In the genomic region with DNA sequence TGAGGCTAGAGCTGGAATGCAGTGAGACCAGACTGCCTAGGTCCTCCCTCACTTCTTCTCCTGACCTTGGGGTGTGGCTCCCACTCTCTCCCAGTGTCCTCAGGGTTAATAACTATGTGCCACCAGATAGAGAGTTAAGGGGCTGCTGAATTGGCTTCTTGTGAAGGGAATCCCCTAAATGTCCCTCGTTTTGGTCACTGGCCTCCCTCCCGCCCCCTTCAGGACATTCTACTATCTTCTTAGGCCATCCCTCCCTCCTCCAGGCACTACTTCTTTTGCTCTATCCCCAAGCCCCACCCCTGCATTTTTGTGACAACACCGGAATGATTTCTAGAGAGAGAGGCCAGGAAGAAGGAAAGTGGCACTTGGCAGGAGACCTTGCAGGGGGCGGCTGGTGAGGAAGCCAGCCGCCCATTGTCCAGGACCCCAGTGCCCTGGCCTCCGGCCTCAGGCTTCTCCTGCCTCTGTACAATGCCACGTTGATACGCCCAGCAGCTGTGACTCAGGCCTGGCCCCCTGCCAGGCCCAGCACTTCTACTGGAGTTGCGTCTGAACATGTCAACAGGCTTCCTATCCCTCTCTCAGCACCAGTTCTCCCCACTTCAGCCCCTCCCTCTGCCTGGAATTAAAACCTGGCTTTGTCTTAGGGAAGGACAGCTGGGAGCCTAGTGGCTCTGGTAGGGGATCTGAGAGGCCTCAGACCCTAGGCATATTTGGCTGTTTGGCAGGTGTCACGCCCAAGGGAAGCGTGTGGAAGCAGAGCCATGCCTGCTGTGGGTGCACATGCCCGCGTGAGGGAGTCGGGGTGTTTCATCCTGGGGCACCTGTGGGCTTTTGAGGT, we compare ENCODE assay signal across 8 cellular contexts. TPM values are rescaled to one million over a fixed set of nuclear protein-coding genes. Genes with fewer than 3 reads are reported as not detected.
A peak's percentile ranks its signal among the peaks of the same experiment; 100 is the strongest.
DNase-seq lines count a peak whose midpoint lies in the region; ATAC-seq, FAIRE-seq and TF ChIP-seq lines count a peak whose summit lies in the region.

No MANE protein-coding gene starts in this region.

- 0 out of 2 replicates have a peak, but pooled peaks cover 2% of the 10 kb centered on the region for H3K27me3 ChIP-seq in DOHH2 (ENCODE audit: control insufficient read depth, low read length)
- no peaks in the 10 kb centered on the region for H3K27me3 ChIP-seq in SJSA1 (replicated peaks)
- H3K27me3 ChIP-seq in pancreas: no peaks in the 10 kb centered on the region

- peak overlapping the region; percentile 43 for H3K4me2 ChIP-seq in DOHH2 (ENCODE audit: low read length)

- H3K27ac ChIP-seq in DOHH2 (ENCODE audit: low read depth, low read length) (no peak overlapping the region), SJSA1 (peak overlapping the region; percentile 96), pancreas (peak overlapping the region; percentile 83 to 97 (median 91))

- peak overlapping the region; percentile 67 for H3K4me3 Mint-ChIP-seq in activated naive CD8-positive, alpha-beta T cell

- no peaks in the 10 kb centered on the region for H3K9me3 ChIP-seq in DOHH2 (ENCODE audit: control insufficient read depth, insufficient read depth, low read length)
- H3K9me3 ChIP-seq in SJSA1 (replicated peaks): no peaks in the 10 kb centered on the region
- no peaks in the 10 kb centered on the region for H3K9me3 ChIP-seq in pancreas

- intact Hi-C loops in head of caudate nucleus (cut with DNase I): no loop called here
- intact Hi-C loops in pancreas (cut with DNase I): no loop called here

- no peak for FAIRE-seq in pancreas (lab: Jason Lieb, UNC)

- DNase-seq in NCI-H1048 (lab: John Stamatoyannopoulos, UW) (peak; percentile 60), SJSA1 (ENCODE audit: low read depth in 1 of 2, low spot score in 2 of 2) (peak; percentile 96 to 97), head of caudate nucleus (peak; percentile 77 to 97 (median 93)), pancreas (peak; percentile 91 to 98 (median 94)), 8988T (no peak)

- WGBS in pancreas, 2 donors: 12% methylated on average over 14 of the region's 14 CpGs

- no peaks in the 10 kb centered on the region for H3K27me3 Mint-ChIP-seq in activated naive CD8-positive, alpha-beta T cell

- H3K9me2 ChIP-seq in DOHH2 (replicated peaks; ENCODE audit: control insufficient read depth, low read length): no peaks in the 10 kb centered on the region

- no peaks in the 10 kb centered on the region for H3K9me3 Mint-ChIP-seq in activated naive CD8-positive, alpha-beta T cell (ENCODE audit: low read depth)

- H3K36me3 Mint-ChIP-seq in activated naive CD8-positive, alpha-beta T cell: peaks cover 2% of the 10 kb centered on the region

- no peaks in the 10 kb centered on the region for H3K79me2 ChIP-seq in DOHH2 (ENCODE audit: control insufficient read depth, low read length)

- peaks cover 63% of the 10 kb centered on the region for H3K4me1 Mint-ChIP-seq in activated naive CD8-positive, alpha-beta T cell (ENCODE audit: low read depth)

- peaks cover 35% of the 10 kb centered on the region for H3K4me1 ChIP-seq in DOHH2 (ENCODE audit: control insufficient read depth, low read length)
- H3K4me1 ChIP-seq in SJSA1 (replicated peaks): peaks cover 100% of the 10 kb centered on the region
- H3K4me1 ChIP-seq in pancreas: peaks cover 59 to 100% (median 66%) of the 10 kb centered on the region in 3 donors

- H3F3A ChIP-seq in DOHH2 (ENCODE audit: control insufficient read depth, insufficient read depth): peaks cover 3% of the 10 kb centered on the region; the same call in 1 of the 2 replicates

- ATAC-seq in pancreas: peak; percentile 76 to 85 (median 82)
- ATAC-seq in HG03135 (IDR thresholded peaks at IDR 0.05; ENCODE audit: unreplicated experiment): no peak

- TF ChIP-seq CTCF in DOHH2 (IDR thresholded peaks at IDR 0.05; ENCODE audit: low read depth, low read length, poor library complexity, severe bottlenecking) (peak; percentile 29), pancreas (IDR thresholded peaks at IDR 0.05) (no peak)

- peak overlapping the region; percentile 50 for H3K27ac Mint-ChIP-seq in activated naive CD8-positive, alpha-beta T cell

- H3K36me3 ChIP-seq in DOHH2 (ENCODE audit: control insufficient read depth, low read length) (no peaks in the 10 kb centered on the region), SJSA1 (peaks cover 67% of the 10 kb centered on the region), pancreas (no peaks in the 10 kb centered on the region)

- H3K4me3 ChIP-seq in DOHH2 (ENCODE audit: low read length): no peak overlapping the region
- H3K4me3 ChIP-seq in SJSA1: no peak overlapping the region
- peak overlapping the region in 2 of 4 donors; percentile 22 to 24 for H3K4me3 ChIP-seq in pancreas

- no peaks in the 10 kb centered on the region for H4K20me1 ChIP-seq in DOHH2 (ENCODE audit: control insufficient read depth, insufficient read depth, low read depth, low read length)

RNA-seq across cellular contexts. Expression of a gene that starts 9.1 kb away (rescaled TPM):
- total RNA-seq in SJSA1 (2014; rRNA removed; shearing (Covaris generic)): 944 and 992 TPM in 2 replicates
- 100 to 1,000 TPM in 3 of 6 donors, 10 to 100 TPM in 3; 59.4 to 119 (median 92.7) TPM for total RNA-seq in pancreas
- 100 to 1,000 TPM in 1 of 2 donors, 10 to 100 TPM in 1; 96.7 to 111 TPM for polyA plus RNA-seq in pancreas

RNA-seq across cellular contexts. Expression of a gene that starts 29.8 kb away (rescaled TPM):
- 0.16 and 1.8 TPM in 2 replicates for total RNA-seq in SJSA1 (2014; rRNA removed; shearing (Covaris generic))
- 1 to 10 TPM; 2.6 to 7.0 (median 4.5) TPM for total RNA-seq in pancreas
- polyA plus RNA-seq in pancreas: 1 to 10 TPM; 4.4 to 5.4 TPM

RNA-seq across cellular contexts. Expression of a gene that starts 41.3 kb away (rescaled TPM):
- 0.13 and 1.1 TPM in 2 replicates for total RNA-seq in SJSA1 (2014; rRNA removed; shearing (Covaris generic))
- 1 to 10 TPM in 2 of 6 donors, under 1 TPM in 4; 0.12 to 3.1 (median 0.65) TPM for total RNA-seq in pancreas
- under 1 TPM; 0.19 to 0.76 TPM for polyA plus RNA-seq in pancreas
